Comparison of ENCODE assay signal across 22 cellular contexts in genomic region chr17:31466096-31466495, GRCh38.
"Had no signal": no experiment of that assay in that cellular context is flagged by ENCODE, and none has a peak within 500 bp of the region (broad histone marks: within the 10 kb centered on the region; RNA-seq: fewer than 3 reads in every experiment).

No MANE protein-coding gene starts in this region.

- H3K9me3 ChIP-seq: body of pancreas, colonic mucosa, gastroesophageal sphincter, heart left ventricle, left lung, mucosa of descending colon, pancreas, sigmoid colon, spleen had no signal

- ATAC-seq: activated CD4-positive, alpha-beta T cell treated with anti-CD3 and anti-CD28 coated beads for 36 hours; body of pancreas; esophagus mucosa; gastroesophageal sphincter; left lung; mucosa of descending colon; naive thymus-derived CD8-positive, alpha-beta T cell; pancreas; stimulated activated memory B cell treated with anti-CD40 and anti-IgM and Interleukin-4, amounts not matched to agents 10 μg/mL and 1 μg/mL and 100 μg/mL, for 72 hours had no signal

- H3K4me3 ChIP-seq: body of pancreas, colonic mucosa, gastroesophageal sphincter, heart left ventricle, left lung, mucosa of descending colon, pancreas, sigmoid colon, spleen had no signal

- H3K4me1 ChIP-seq: colonic mucosa, left lung, sigmoid colon had no signal

- H3K27ac ChIP-seq: body of pancreas, colonic mucosa, gastroesophageal sphincter, heart left ventricle, left lung, pancreas, sigmoid colon, spleen had no signal

- H3K36me3 ChIP-seq: colonic mucosa, gastroesophageal sphincter, heart left ventricle, left lung, pancreas, sigmoid colon, spleen had no signal

- FAIRE-seq: pancreas had no signal

- DNase-seq: activated CD4-positive, alpha-beta T cell treated with anti-CD3 and anti-CD28 coated beads for 36 hours; activated CD4-positive, alpha-beta T cell treated with anti-CD3 and anti-CD28 coated beads, Interleukin-2, amount 50 U/mL, for 48 hours; activated naive CD4-positive, alpha-beta T cell; activated naive CD8-positive, alpha-beta T cell treated with anti-CD3 and anti-CD28 coated beads for 36 hours; amygdala; body of pancreas; colonic mucosa; effector CD8-positive, alpha-beta T cell; left lung; mammary epithelial cell; mucosa of descending colon; sigmoid colon; spleen; stimulated activated CD4-positive, alpha-beta T cell treated with anti-CD3 and anti-CD28 coated beads, Interleukin-4, amount 100 ng/mL, for 4 hours; SW 1271; T-helper 2 cell had no signal

- H3K27me3 ChIP-seq: body of pancreas, colonic mucosa, gastroesophageal sphincter, heart left ventricle, left lung, pancreas, sigmoid colon, spleen had no signal
